Comparison of ENCODE assay signal across 15 cellular contexts in genomic region chr12:32089156-32089950, GRCh38. TPM values are rescaled to one million over a fixed set of nuclear protein-coding genes. Genes with fewer than 3 reads are reported as not detected.
DNase-seq lines count a peak whose midpoint lies in the region; ATAC-seq and TF ChIP-seq lines count a peak whose summit lies in the region.
"Had no signal": no experiment of that assay in that cellular context is flagged by ENCODE, and none has a peak within 500 bp of the region (broad histone marks: within the 10 kb centered on the region; RNA-seq: fewer than 3 reads in every experiment).

No MANE protein-coding gene starts in this region.

- peak; percentile 8 to 96; a peak in 3 of 4 replicates for TF ChIP-seq EP300 in SK-N-SH (IDR thresholded peaks at IDR 0.05; ENCODE audit: borderline replicate concordance in 1 of 2, low read depth in 1 of 2, low read length in 1 of 2)

- TF ChIP-seq CTCF in AG10803 (conservative IDR thresholded peaks at IDR 0.05; ENCODE audit: low read length) (no peak), H9 (conservative IDR thresholded peaks at IDR 0.05) (no peak), SK-N-SH (IDR thresholded peaks at IDR 0.05) (no peak), epithelial cell of esophagus (IDR thresholded peaks at IDR 0.05; ENCODE audit: insufficient read depth, low read depth, low read length, missing control alignments) (no peak), omental fat pad (IDR thresholded peaks at IDR 0.05) (no peak)

- DNase-seq in AG10803 (ENCODE audit: low read depth) (peak; percentile 25), H9 (peak; percentile 55), SK-N-SH (peak; percentile 83), epithelial cell of esophagus (ENCODE audit: low read depth) (peak; percentile 21), ureter (ENCODE audit: low spot score) (no peak), omental fat pad (ENCODE audit: low spot score) (no peak), NCI-H510A (lab: John Stamatoyannopoulos, UW) (no peak)
- DNase-seq: activated effector memory CD4-positive, alpha-beta T cell treated with anti-CD3 and anti-CD28 coated beads, Interleukin-2, amount 50 U/mL, for 16 hours; effector memory CD4-positive, alpha-beta T cell; immature natural killer cell had no signal

- H3K9me3 Mint-ChIP-seq in H9, result no peaks in the 10 kb centered on the region; a peak in 1 of 5 replicates
- H3K9me3 Mint-ChIP-seq: immature natural killer cell; stimulated activated effector memory CD8-positive, alpha-beta T cell treated with anti-CD3 and anti-CD28 coated beads, Interleukin-12 subunit alpha, Interleukin-12 subunit beta, amount 100 ng/mL, for 72 hours had no signal

- H3K4ac ChIP-seq in H9 (ENCODE audit: low read depth, low read length), result no peak overlapping the region

- no CpG with 5 or more reads among the region's 8 CpGs for WGBS in H9 (ENCODE audit: extremely low coverage, insufficient read length, low lambda C conversion rate)
- 51% methylated on average over 8 of the region's 8 CpGs for WGBS in SK-N-SH (ENCODE audit: low lambda C conversion rate)

- TF ChIP-seq RAD21 in SK-N-SH (IDR thresholded peaks at IDR 0.05; ENCODE audit: low read length), result peak; percentile 41

- no peak overlapping the region for H2BK15ac ChIP-seq in H9 (ENCODE audit: low read depth, low read length)

- CTCF ChIA-PET in SK-N-SH (lab: Yijun Ruan, JAX), result interaction anchor here (0.6 to 5.0 kb wide), 5 partner anchors 13 to 211 kb away, joined by 4 to 21 read pairs (median 5); partner anchors contain the start of gene BICD1

- POLR2A ChIA-PET in SK-N-SH (lab: Yijun Ruan, JAX), result interaction anchor here (0.6 to 2.3 kb wide), 5 partner anchors 18 to 436 kb away, joined by 3 to 11 read pairs (median 3); partner anchors contain the start of gene BICD1

- H2BK20ac ChIP-seq in H9 (ENCODE audit: low read depth, low read length, poor library complexity, severe bottlenecking), result no peak overlapping the region

- H3K27me3 Mint-ChIP-seq in H9 (ENCODE audit: low read depth), result no peaks in the 10 kb centered on the region

- peaks cover 19 to 24% of the 10 kb centered on the region in 2 experiments for H3K4me1 Mint-ChIP-seq in H9
- H3K4me1 Mint-ChIP-seq: immature natural killer cell; stimulated activated effector memory CD8-positive, alpha-beta T cell treated with anti-CD3 and anti-CD28 coated beads, Interleukin-12 subunit alpha, Interleukin-12 subunit beta, amount 100 ng/mL, for 72 hours had no signal

- H3K27me3 ChIP-seq in H9 (ENCODE audit: insufficient read depth, low read length) (no peaks in the 10 kb centered on the region), SK-N-SH (ENCODE audit: insufficient read depth) (no peaks in the 10 kb centered on the region)
- H3K27me3 ChIP-seq: tibial nerve had no signal

- H3T11ph ChIP-seq in H9 (ENCODE audit: low read length), result no peak overlapping the region

- peak overlapping the region in 1 of 3 experiments; percentile 70; a peak in 1 of 7 replicates for H3K27ac Mint-ChIP-seq in H9
- H3K27ac Mint-ChIP-seq: immature natural killer cell; stimulated activated effector memory CD8-positive, alpha-beta T cell treated with anti-CD3 and anti-CD28 coated beads, Interleukin-12 subunit alpha, Interleukin-12 subunit beta, amount 100 ng/mL, for 72 hours had no signal

- H3K4me2 ChIP-seq in H9 (ENCODE audit: insufficient read depth, insufficient read length, low read length) (no peak overlapping the region), SK-N-SH (no peak overlapping the region)

- no peaks in the 10 kb centered on the region for H3F3A ChIP-seq in SK-N-SH (replicated peaks; ENCODE audit: insufficient read depth)

- H2AFZ ChIP-seq in H9 (ENCODE audit: low read length) (no peak overlapping the region), SK-N-SH (ENCODE audit: low read depth) (no peak overlapping the region)

- no peaks in the 10 kb centered on the region for H3K36me3 ChIP-seq in SK-N-SH (replicated peaks in 1 of 2; ENCODE audit: control insufficient read depth in 1 of 2, insufficient read depth in 2 of 2, low read length in 1 of 2)
- H3K36me3 ChIP-seq: tibial nerve had no signal

- H3K4me1 ChIP-seq in H9 (ENCODE audit: insufficient read depth, low read length), result 0 out of 2 replicates have a peak, but pooled peaks cover 4% of the 10 kb centered on the region
- peaks cover 0 to 14% of the 10 kb centered on the region in 2 experiments; a peak in 2 of 4 replicates for H3K4me1 ChIP-seq in SK-N-SH (ENCODE audit: control insufficient read depth in 1 of 2, insufficient read depth in 2 of 2, low read depth in 1 of 2, low read length in 1 of 2)
- H3K4me1 ChIP-seq: tibial nerve had no signal

- no peak overlapping the region for H3K27ac ChIP-seq in H9 (ENCODE audit: insufficient read length, low read depth, low read length)
- peak overlapping the region; percentile 27 to 96; a peak in 3 of 4 replicates for H3K27ac ChIP-seq in SK-N-SH (ENCODE audit: low read depth in 2 of 2, low read length in 1 of 2)
- H3K27ac ChIP-seq: SK-N-MC, skin epidermis, tibial nerve had no signal

- peaks cover 0 to 7% (median 0%) of the 10 kb centered on the region in 3 experiments; a peak in 1 of 7 replicates for H3K36me3 Mint-ChIP-seq in H9 (ENCODE audit: insufficient read depth in 1 of 3, low read depth in 3 of 3)
- H3K36me3 Mint-ChIP-seq: immature natural killer cell; stimulated activated effector memory CD8-positive, alpha-beta T cell treated with anti-CD3 and anti-CD28 coated beads, Interleukin-12 subunit alpha, Interleukin-12 subunit beta, amount 100 ng/mL, for 72 hours had no signal

- no peak overlapping the region for H2BK5ac ChIP-seq in H9 (ENCODE audit: insufficient read length, low read length)

- H3K56ac ChIP-seq in H9 (ENCODE audit: insufficient read length, low read depth, low read length), result no peak overlapping the region

- H2BK120ac ChIP-seq in H9 (ENCODE audit: low read depth, low read length, poor library complexity, severe bottlenecking), result no peak overlapping the region

- no peak overlapping the region for H3K4me3 Mint-ChIP-seq in H9
- H3K4me3 Mint-ChIP-seq: immature natural killer cell; stimulated activated effector memory CD8-positive, alpha-beta T cell treated with anti-CD3 and anti-CD28 coated beads, Interleukin-12 subunit alpha, Interleukin-12 subunit beta, amount 100 ng/mL, for 72 hours had no signal

- no peaks in the 10 kb centered on the region for H4K20me1 ChIP-seq in H9 (ENCODE audit: control insufficient read depth, insufficient read depth, insufficient read length)
- H4K20me1 ChIP-seq in SK-N-SH (ENCODE audit: insufficient read depth), result no peaks in the 10 kb centered on the region

- no peak overlapping the region; the same call in 1 of the 2 replicates for H3K14ac ChIP-seq in H9 (ENCODE audit: insufficient read depth, low read length)

- no peak overlapping the region for H3K9ac ChIP-seq in H9 (ENCODE audit: extremely low read depth, insufficient read length, low read length)
- H3K9ac ChIP-seq in SK-N-SH, result no peak overlapping the region

- no peak overlapping the region for H2AK5ac ChIP-seq in H9 (ENCODE audit: insufficient read length, low read length)

- no peak overlapping the region for H3K18ac ChIP-seq in H9 (ENCODE audit: insufficient read length, low read depth, low read length)

- no peak overlapping the region for H4K5ac ChIP-seq in H9 (ENCODE audit: insufficient read length, low read depth, low read length)

- H4K8ac ChIP-seq in H9 (replicated peaks; ENCODE audit: insufficient read length, low read depth, low read length), result no peak overlapping the region

- no peak overlapping the region for H3K23ac ChIP-seq in H9 (ENCODE audit: insufficient read length, low read depth, low read length)

- H3K79me2 ChIP-seq in H9 (ENCODE audit: insufficient read depth, low read length), result no peaks in the 10 kb centered on the region
- H3K79me2 ChIP-seq in SK-N-SH (ENCODE audit: insufficient read depth), result no peaks in the 10 kb centered on the region

- H3K9me3 ChIP-seq in H9 (ENCODE audit: control insufficient read depth, low read depth, low read length), result no peaks in the 10 kb centered on the region
- no peaks in the 10 kb centered on the region for H3K9me3 ChIP-seq in SK-N-SH
- H3K9me3 ChIP-seq: tibial nerve had no signal

- no peak overlapping the region for H3K4me3 ChIP-seq in AG10803 (ENCODE audit: low read length)
- H3K4me3 ChIP-seq in SK-N-SH (ENCODE audit: low read depth in 2 of 2, low read length in 1 of 2), result no peak overlapping the region
- H3K4me3 ChIP-seq in epithelial cell of esophagus (ENCODE audit: low read length), result no peak overlapping the region
- H3K4me3 ChIP-seq: SK-N-MC, skin epidermis, tibial nerve had no signal

- no peak overlapping the region for H4K91ac ChIP-seq in H9 (ENCODE audit: insufficient read length, low read depth, low read length)

- no peak for ATAC-seq in omental fat pad (ENCODE audit: low FRiP score)
- ATAC-seq in HG02884 (IDR thresholded peaks at IDR 0.05; ENCODE audit: unreplicated experiment), result no peak
- ATAC-seq: stimulated activated effector memory CD8-positive, alpha-beta T cell treated with anti-CD3 and anti-CD28 coated beads, Interleukin-12 subunit alpha, Interleukin-12 subunit beta, amount 100 ng/mL, for 72 hours had no signal

- no peaks in the 10 kb centered on the region for H3K23me2 ChIP-seq in H9 (ENCODE audit: insufficient read length, low read depth, low read length, poor library complexity, severe bottlenecking)

- no peaks in the 10 kb centered on the region for H3K79me1 ChIP-seq in H9 (ENCODE audit: insufficient read depth, low read depth, low read length, poor library complexity, severe bottlenecking)

- H3K9me2 ChIP-seq in SK-N-SH, result no peaks in the 10 kb centered on the region

- no peak overlapping the region for H2BK12ac ChIP-seq in H9 (ENCODE audit: insufficient read length, low read depth, low read length)

TF ChIP-seq in SK-N-SH, 30 proteins besides CTCF, POLR2A, EP300 and RAD21 (continues in another document):
- no peak for TF ChIP-seq TAF1 (IDR thresholded peaks at IDR 0.05; ENCODE audit: borderline replicate concordance, low read depth, low read length)
- TF ChIP-seq RCOR1 (IDR thresholded peaks at IDR 0.05; ENCODE audit: low read length), result peak; percentile 90
- TF ChIP-seq, protein P1, sequence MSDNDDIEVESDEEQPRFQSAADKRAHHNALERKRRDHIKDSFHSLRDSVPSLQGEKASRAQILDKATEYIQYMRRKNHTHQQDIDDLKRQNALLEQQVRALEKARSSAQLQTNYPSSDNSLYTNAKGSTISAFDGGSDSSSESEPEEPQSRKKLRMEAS (IDR thresholded peaks at IDR 0.05; ENCODE audit: low read depth), result no peak

RNA-seq across cellular contexts. Expression of gene BICD1, which starts 17.3 kb away (rescaled TPM):
- total RNA-seq in H9 (2021), result 128 and 134 TPM in 2 replicates
- 12.1 and 13.2 TPM in 2 replicates for polyA plus RNA-seq in SK-N-SH (2012; rRNA removed)
- polyA plus RNA-seq in SK-N-SH (2012; cell fraction: cytosol; rRNA removed), result 11.8 and 12.8 TPM in 2 replicates
- 37.6 and 42.3 TPM in 2 replicates for polyA plus RNA-seq in SK-N-SH (2012; cell fraction: nucleus; rRNA removed)
- total RNA-seq in ureter, result 32.9 TPM
- total RNA-seq in omental fat pad, result 10 to 100 TPM in 1 of 4 donors, 1 to 10 TPM in 3; 8.0 to 19.2 (median 9.1) TPM

Comparison
In these comparisons a context has a peak if more than half of its experiments do, and no peak if none do; other contexts are left out.
1. DNase-seq: peak in AG10803 (single experiment), H9 (single experiment), SK-N-SH (single experiment) and epithelial cell of esophagus (single experiment); none in ureter (single experiment), omental fat pad (single experiment) and NCI-H510A (single experiment).